In the genomic region with DNA sequence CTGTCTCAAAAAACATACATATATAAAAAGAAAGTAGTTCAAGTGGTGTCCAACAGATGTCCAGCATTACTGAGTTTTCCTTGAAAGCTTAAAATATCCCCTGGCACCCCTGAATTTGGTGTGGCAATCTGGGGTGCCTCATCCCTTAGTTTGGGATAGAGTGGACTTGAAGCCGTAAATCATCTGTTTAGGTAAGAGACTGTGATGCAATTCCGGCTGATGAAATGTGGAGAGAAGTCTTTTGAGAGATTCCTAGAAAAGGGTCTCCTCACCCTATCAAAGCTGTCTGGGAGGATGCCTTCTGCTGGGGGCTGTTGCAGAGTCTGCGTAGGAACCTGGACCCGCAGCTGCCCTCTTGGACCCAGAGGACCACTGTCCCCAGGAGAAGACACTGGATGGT, we compare ENCODE assay signal across 27 cellular contexts.
"Had no signal": no experiment of that assay in that cellular context is flagged by ENCODE, and none has a peak within 500 bp of the region (broad histone marks: within the 10 kb centered on the region; RNA-seq: fewer than 3 reads in every experiment).

No MANE protein-coding gene starts in this region.

- H3K36me3 Mint-ChIP-seq: activated naive CD4-positive, alpha-beta T cell treated with anti-CD3 and anti-CD28 coated beads, Interleukin-2, amount 50 U/mL, for 24 hours; naive thymus-derived CD4-positive, alpha-beta T cell had no signal

- H3K9me3 Mint-ChIP-seq: activated CD4-positive, alpha-beta T cell treated with anti-CD3 and anti-CD28 coated beads, Interleukin-2, amount 10 ng/mL, durations not matched to agents 24 days and 14 days; activated CD8-positive, alpha-beta T cell treated with anti-CD3 and anti-CD28 coated beads for 36 hours; activated naive CD4-positive, alpha-beta T cell treated with anti-CD3 and anti-CD28 coated beads, Interleukin-2, amount 50 U/mL, for 24 hours; activated naive CD8-positive, alpha-beta T cell treated with anti-CD3 and anti-CD28 coated beads, Interleukin-2, amount 50 U/mL, for 24 hours; activated T-cell treated with anti-CD3 and anti-CD28 coated beads, Interleukin-2, amount 50 U/mL, for 4 hours; activated T-helper 2 cell treated with anti-CD3 and anti-CD28 coated beads, Interferon-gamma antibody, Interleukin-2, Interleukin-4, amounts not matched to agents 10 μg/mL and 5 μg/mL and 100 μg/mL, durations not matched to agents 14 hours and 24 hours and 36 hours; naive thymus-derived CD4-positive, alpha-beta T cell; neural crest cell had no signal

- H3K4me3 ChIP-seq: colonic mucosa, dorsolateral prefrontal cortex, heart right ventricle, left ventricle myocardium inferior, right atrium auricular region, testis, transverse colon, uterus had no signal

- H3K27ac Mint-ChIP-seq: activated CD4-positive, alpha-beta T cell treated with anti-CD3 and anti-CD28 coated beads, Interleukin-2, amount 10 ng/mL, durations not matched to agents 24 days and 14 days; activated CD8-positive, alpha-beta T cell treated with anti-CD3 and anti-CD28 coated beads for 36 hours; activated naive CD4-positive, alpha-beta T cell treated with anti-CD3 and anti-CD28 coated beads, Interleukin-2, amount 50 U/mL, for 24 hours; activated naive CD8-positive, alpha-beta T cell treated with anti-CD3 and anti-CD28 coated beads, Interleukin-2, amount 50 U/mL, for 24 hours; activated T-helper 2 cell treated with anti-CD3 and anti-CD28 coated beads, Interferon-gamma antibody, Interleukin-2, Interleukin-4, amounts not matched to agents 10 μg/mL and 5 μg/mL and 100 μg/mL, durations not matched to agents 14 hours and 24 hours and 36 hours; naive thymus-derived CD4-positive, alpha-beta T cell; T-helper 17 cell had no signal

- ATAC-seq: activated CD8-positive, alpha-beta T cell treated with anti-CD3 and anti-CD28 coated beads for 36 hours; activated naive CD8-positive, alpha-beta T cell treated with anti-CD3 and anti-CD28 coated beads, Interleukin-2, amount 50 U/mL, for 24 hours; activated T-cell treated with anti-CD3 and anti-CD28 coated beads, Interleukin-2, amount 50 U/mL, for 4 hours; heart right ventricle; naive thymus-derived CD4-positive, alpha-beta T cell; T-helper 17 cell had no signal

- DNase-seq: activated CD4-positive, alpha-beta T cell treated with anti-CD3 and anti-CD28 coated beads, Interleukin-2, amount 10 ng/mL, durations not matched to agents 24 days and 14 days; activated CD4-positive, CD25-positive, alpha-beta regulatory T cell treated with anti-CD3 and anti-CD28 coated beads, Interleukin-2, amount 50 U/mL, for 72 hours; activated CD8-positive, alpha-beta T cell treated with anti-CD3 and anti-CD28 coated beads for 36 hours; activated naive CD8-positive, alpha-beta T cell treated with anti-CD3 and anti-CD28 coated beads, Interleukin-2, amount 50 U/mL, for 24 hours; activated T-cell treated with anti-CD3 and anti-CD28 coated beads, Interleukin-2, amount 50 U/mL, for 4 hours; cerebellar nuclear complex; colonic mucosa; dorsolateral prefrontal cortex; effector memory CD4-positive, alpha-beta T cell; foreskin fibroblast; heart right ventricle; left ventricle myocardium inferior; midbrain; naive thymus-derived CD4-positive, alpha-beta T cell; occipital lobe; stimulated activated CD4-positive, alpha-beta T cell treated with anti-CD3 and anti-CD28 coated beads, Interleukin-2, amount 100 ng/mL, for 48 hours; stimulated activated naive CD4-positive, alpha-beta T cell treated with Interleukin-2 at 50 U/mL for 16 hours; T-helper 17 cell; T1000; testis; transverse colon; uterus; WERI-Rb-1 had no signal

- H3K4me1 Mint-ChIP-seq: activated CD4-positive, alpha-beta T cell treated with anti-CD3 and anti-CD28 coated beads, Interleukin-2, amount 10 ng/mL, durations not matched to agents 24 days and 14 days; activated naive CD4-positive, alpha-beta T cell treated with anti-CD3 and anti-CD28 coated beads, Interleukin-2, amount 50 U/mL, for 24 hours; activated naive CD8-positive, alpha-beta T cell treated with anti-CD3 and anti-CD28 coated beads, Interleukin-2, amount 50 U/mL, for 24 hours had no signal

- H3K4me3 Mint-ChIP-seq: activated CD4-positive, alpha-beta T cell treated with anti-CD3 and anti-CD28 coated beads, Interleukin-2, amount 10 ng/mL, durations not matched to agents 24 days and 14 days; activated CD8-positive, alpha-beta T cell treated with anti-CD3 and anti-CD28 coated beads for 36 hours; activated naive CD4-positive, alpha-beta T cell treated with anti-CD3 and anti-CD28 coated beads, Interleukin-2, amount 50 U/mL, for 24 hours; activated naive CD8-positive, alpha-beta T cell treated with anti-CD3 and anti-CD28 coated beads, Interleukin-2, amount 50 U/mL, for 24 hours; activated T-cell treated with anti-CD3 and anti-CD28 coated beads, Interleukin-2, amount 50 U/mL, for 4 hours; naive thymus-derived CD4-positive, alpha-beta T cell; neural crest cell; T-helper 17 cell had no signal

- H3K27me3 Mint-ChIP-seq: activated CD4-positive, alpha-beta T cell treated with anti-CD3 and anti-CD28 coated beads, Interleukin-2, amount 10 ng/mL, durations not matched to agents 24 days and 14 days; activated CD8-positive, alpha-beta T cell treated with anti-CD3 and anti-CD28 coated beads for 36 hours; activated naive CD4-positive, alpha-beta T cell treated with anti-CD3 and anti-CD28 coated beads, Interleukin-2, amount 50 U/mL, for 24 hours had no signal
